ENCODE assay signal across 2 cellular contexts in the genomic region with DNA sequence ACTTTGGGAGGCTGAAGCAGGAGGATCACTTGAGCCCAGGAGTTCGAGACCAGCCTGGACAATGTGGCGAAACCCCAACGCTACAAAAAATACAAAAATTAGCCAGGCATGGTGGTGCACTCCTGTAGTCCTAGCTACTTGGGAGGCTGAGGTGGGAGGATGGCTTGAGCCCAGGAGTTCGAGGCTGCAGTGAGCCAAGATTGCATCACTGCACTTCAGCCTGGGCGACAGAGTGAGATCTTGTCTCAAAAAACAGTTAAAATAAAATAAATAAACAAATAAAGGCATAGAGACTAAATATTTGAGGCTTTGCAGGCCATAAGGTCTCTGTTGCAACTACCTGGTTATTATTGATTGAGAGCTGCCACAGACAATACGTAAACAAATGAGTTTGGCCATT.
TF ChIP-seq lines count a peak whose summit lies in the region.
"Not testable (repeated sequence)": the region's sequence is repeated elsewhere in the genome, so short reads cannot be mapped to it uniquely, and the experiment has no call there.

No MANE protein-coding gene starts in this region.

TF ChIP-seq in A549, 52 proteins besides CTCF, POLR2A, EP300 and RAD21:
- 0 out of 4 replicates have a peak, but pooled peaks of 1 of the 2 experiments have one; percentile 7 for TF ChIP-seq CEBPB (IDR thresholded peaks at IDR 0.05)

TF ChIP-seq in K562, 482 proteins besides CTCF, POLR2A, EP300 and RAD21:
- peak; percentile 41; the same call in 1 of the 2 replicates for TF ChIP-seq CEBPG (CRISPR knock-in tag; IDR thresholded peaks at IDR 0.05)
- peak in 1 of 2 experiments; percentile 68; a peak in 2 of 4 replicates for TF ChIP-seq CEBPG (tag; conservative IDR thresholded peaks at IDR 0.05 in 1 of 2, IDR thresholded peaks at IDR 0.05 in 1 of 2)
- TF ChIP-seq, protein P1, sequence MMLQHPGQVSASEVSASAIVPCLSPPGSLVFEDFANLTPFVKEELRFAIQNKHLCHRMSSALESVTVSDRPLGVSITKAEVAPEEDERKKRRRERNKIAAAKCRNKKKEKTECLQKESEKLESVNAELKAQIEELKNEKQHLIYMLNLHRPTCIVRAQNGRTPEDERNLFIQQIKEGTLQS (IDR thresholded peaks at IDR 0.05), result peak; percentile 64
- TF ChIP-seq, protein P1 (CRISPR knock-in tag; conservative IDR thresholded peaks at IDR 0.05), result not testable (repeated sequence)
- peak; percentile 45; the same call in 1 of the 2 replicates for TF ChIP-seq CEBPB (tag; IDR thresholded peaks at IDR 0.05)
